ENCODE assay signal across 12 cellular contexts in the genomic region with DNA sequence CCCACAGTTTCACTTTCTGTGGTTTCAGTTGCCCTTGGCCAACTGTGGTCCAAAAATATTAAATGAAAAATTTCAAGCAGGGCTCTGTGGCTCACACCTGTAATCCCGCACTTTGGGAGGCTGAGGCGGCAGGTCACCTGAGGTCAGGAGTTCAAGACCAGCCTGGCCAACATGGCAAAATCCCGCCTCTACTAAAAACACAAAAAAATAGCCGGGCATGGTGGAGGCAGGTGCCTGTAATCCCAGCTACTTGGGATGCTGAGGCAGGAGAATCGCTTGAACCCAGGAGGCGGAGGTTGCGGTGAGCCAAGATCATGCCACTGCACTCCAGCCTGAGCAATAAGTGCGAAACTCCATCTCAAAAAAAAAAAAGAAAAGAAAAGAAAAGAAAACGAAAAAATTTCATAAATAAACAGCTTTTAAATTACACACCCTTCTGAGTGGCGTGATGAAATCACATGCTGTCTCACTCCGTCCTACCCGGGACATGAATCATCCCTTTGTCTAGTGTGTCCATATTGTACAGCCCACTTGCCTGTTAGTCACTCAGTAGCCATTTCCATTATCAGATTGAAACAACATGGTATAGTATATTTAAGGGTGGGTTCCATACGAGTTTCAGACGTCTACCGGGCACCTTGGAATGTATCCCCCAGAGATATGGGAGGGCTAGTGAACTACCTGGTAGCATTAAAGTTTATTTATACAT. TPM values are rescaled to one million over a fixed set of nuclear protein-coding genes. Genes with fewer than 3 reads are reported as not detected.
A peak's percentile ranks its signal among the peaks of the same experiment; 100 is the strongest.
DNase-seq lines count a peak whose midpoint lies in the region; ATAC-seq and TF ChIP-seq lines count a peak whose summit lies in the region.
"Had no signal": no experiment of that assay in that cellular context is flagged by ENCODE, and none has a peak within 500 bp of the region (broad histone marks: within the 10 kb centered on the region; RNA-seq: fewer than 3 reads in every experiment).

No MANE protein-coding gene starts in this region.

- H3K9ac ChIP-seq in fibroblast of lung (ENCODE audit: insufficient read depth, low read length) (no peak overlapping the region), trophoblast cell (ENCODE audit: low read length) (no peak overlapping the region)

- DNase-seq in EL (peak; percentile 92), RKO (ENCODE audit: low spot score) (peak; percentile 93), fibroblast of lung (ENCODE audit: low read depth in 2 of 2) (peak; percentile 88 to 96), trophoblast cell (peak; percentile 63 to 80), Right ventricle myocardium inferior (ENCODE audit: missing footprints) (no peak)
- DNase-seq in naive thymus-derived CD8-positive, alpha-beta T cell, result no peak
- DNase-seq: activated gamma-delta T cell treated with Interleukin-2 at 50 U/mL for 16 hours, DND-41, gastrocnemius medialis, NCI-H2107 had no signal

- H2BK12ac ChIP-seq in trophoblast cell (ENCODE audit: low read length), result no peak overlapping the region

- no CpG with 5 or more reads among the region's 15 CpGs for WGBS in trophoblast cell (ENCODE audit: extremely low coverage, insufficient coverage, insufficient read length)

- no peak overlapping the region for H3K23ac ChIP-seq in trophoblast cell (ENCODE audit: low read length)

- H3K4me1 ChIP-seq in fibroblast of lung (ENCODE audit: control insufficient read depth, extremely low read depth, insufficient read depth, low read length) (peaks cover 14% of the 10 kb centered on the region), trophoblast cell (ENCODE audit: control insufficient read depth in 1 of 2, insufficient read depth in 2 of 2, low read length in 2 of 2) (peaks cover 0 to 4% of the 10 kb centered on the region in 2 experiments)

- POLR2A ChIA-PET in naive thymus-derived CD8-positive, alpha-beta T cell (lab: Charles Lee), result no interaction called here

- H4K8ac ChIP-seq in trophoblast cell (ENCODE audit: low read depth, low read length), result no peak overlapping the region

- H3K36me3 ChIP-seq in fibroblast of lung (ENCODE audit: control insufficient read depth, insufficient read depth, low read length) (no peaks in the 10 kb centered on the region), trophoblast cell (ENCODE audit: control insufficient read depth in 1 of 2, insufficient read depth in 2 of 2, low read length in 2 of 2) (no peaks in the 10 kb centered on the region)
- H3K36me3 ChIP-seq: gastrocnemius medialis had no signal

- ATAC-seq in HG02678 (IDR thresholded peaks at IDR 0.05; ENCODE audit: unreplicated experiment), result no peak
- ATAC-seq in naive thymus-derived CD8-positive, alpha-beta T cell, result no peak
- no peak for ATAC-seq in Right ventricle myocardium inferior
- ATAC-seq in HG03135 (IDR thresholded peaks at IDR 0.05; ENCODE audit: unreplicated experiment), result no peak
- ATAC-seq: gastrocnemius medialis had no signal

- H2AK5ac ChIP-seq in trophoblast cell (ENCODE audit: low read length), result no peak overlapping the region

- no peak overlapping the region for H4K91ac ChIP-seq in trophoblast cell (ENCODE audit: low read depth, low read length)

- H3K79me2 ChIP-seq in fibroblast of lung (ENCODE audit: control insufficient read depth, insufficient read depth, low read length) (peaks cover 42% of the 10 kb centered on the region), trophoblast cell (ENCODE audit: control insufficient read depth, insufficient read depth, low read length, poor library complexity) (no peaks in the 10 kb centered on the region)

- H3K4me3 ChIP-seq in fibroblast of lung (replicated peaks in 1 of 4; ENCODE audit: control extremely low read depth in 1 of 4, insufficient read depth in 1 of 4, low read depth in 3 of 4, low read length in 4 of 4) (no peak overlapping the region), trophoblast cell (ENCODE audit: low read depth, low read length) (no peak overlapping the region)
- H3K4me3 ChIP-seq: gastrocnemius medialis had no signal

- H3K4ac ChIP-seq in trophoblast cell (ENCODE audit: low read depth, low read length), result peak overlapping the region; percentile 50

- no peaks in the 10 kb centered on the region for H3K9me3 ChIP-seq in fibroblast of lung (ENCODE audit: control insufficient read depth, insufficient read depth, low read depth, low read length)
- no peaks in the 10 kb centered on the region for H3K9me3 ChIP-seq in trophoblast cell (ENCODE audit: insufficient read depth, low read depth, low read length)
- H3K9me3 ChIP-seq: gastrocnemius medialis had no signal

- no peak for TF ChIP-seq CTCF in fibroblast of lung (conservative IDR thresholded peaks at IDR 0.05 in 1 of 2, IDR thresholded peaks at IDR 0.05 in 1 of 2; ENCODE audit: low read depth in 1 of 2, low read length in 2 of 2)

- no peak overlapping the region for H3K27ac Mint-ChIP-seq in naive thymus-derived CD8-positive, alpha-beta T cell

- H3K14ac ChIP-seq in trophoblast cell (ENCODE audit: low read length), result no peak overlapping the region

- no peaks in the 10 kb centered on the region for H3K9me3 Mint-ChIP-seq in naive thymus-derived CD8-positive, alpha-beta T cell

- H3K27me3 ChIP-seq in fibroblast of lung (ENCODE audit: control insufficient read depth, insufficient read depth, low read length), result no peaks in the 10 kb centered on the region
- H3K27me3 ChIP-seq in trophoblast cell (ENCODE audit: insufficient read depth, low read length), result no peaks in the 10 kb centered on the region
- H3K27me3 ChIP-seq: gastrocnemius medialis had no signal

- H3K36me3 Mint-ChIP-seq in naive thymus-derived CD8-positive, alpha-beta T cell, result no peaks in the 10 kb centered on the region

- H3K4me1 Mint-ChIP-seq in naive thymus-derived CD8-positive, alpha-beta T cell, result peaks cover 0 to 10% (median under 1%) of the 10 kb centered on the region in 4 donors

- H3K79me1 ChIP-seq in trophoblast cell (ENCODE audit: low read length), result no peaks in the 10 kb centered on the region

- intact Hi-C loops in Right ventricle myocardium inferior (cut with DNase I), result no loop called here

- H3K18ac ChIP-seq in trophoblast cell (ENCODE audit: low read length), result no peak overlapping the region

- no peak overlapping the region for H2AFZ ChIP-seq in fibroblast of lung (ENCODE audit: low read length)
- H2AFZ ChIP-seq in trophoblast cell (ENCODE audit: insufficient read depth, low read length, poor library complexity), result no peak overlapping the region

- no peak overlapping the region for H2BK120ac ChIP-seq in trophoblast cell (ENCODE audit: insufficient read depth, low read length, poor library complexity)

- H3K4me3 Mint-ChIP-seq in naive thymus-derived CD8-positive, alpha-beta T cell, result no peak overlapping the region

- no peak overlapping the region for H2BK5ac ChIP-seq in trophoblast cell (ENCODE audit: low read depth, low read length, poor library complexity)

- H4K12ac ChIP-seq in trophoblast cell (ENCODE audit: low read depth, low read length), result no peak overlapping the region

- peaks cover 0 to 6% (median 4%) of the 10 kb centered on the region in 5 donors for H3K27me3 Mint-ChIP-seq in naive thymus-derived CD8-positive, alpha-beta T cell

- H3K27ac ChIP-seq in fibroblast of lung (ENCODE audit: insufficient read depth, low read length) (peak overlapping the region; percentile 49), trophoblast cell (ENCODE audit: low read depth, low read length) (no peak overlapping the region)
- H3K27ac ChIP-seq: gastrocnemius medialis had no signal

- peak overlapping the region; percentile 1 for H3K4me2 ChIP-seq in fibroblast of lung (ENCODE audit: extremely low read depth, insufficient read depth, low read length)
- no peak overlapping the region for H3K4me2 ChIP-seq in trophoblast cell (ENCODE audit: low read length)

- H4K20me1 ChIP-seq in fibroblast of lung (ENCODE audit: control insufficient read depth, extremely low read depth, insufficient read depth, low read length), result no peaks in the 10 kb centered on the region

RNA-seq across cellular contexts. Expression of gene PTPRK, which starts 11.7 kb away (rescaled TPM):
- total RNA-seq in fibroblast of lung (49.8 and 75.5 TPM in 2 replicates), Right ventricle myocardium inferior (30.1 TPM)
- 19.4 and 20.6 TPM in 2 replicates for polyA plus RNA-seq in fibroblast of lung
- 32.3 and 35.4 TPM in 2 replicates for polyA plus RNA-seq in fibroblast of lung (2012)
- polyA minus RNA-seq in fibroblast of lung (ENCODE audit: low replicate concordance), result 66.1 and 77.3 TPM in 2 replicates
- 15.0 and 15.3 TPM in 2 replicates for polyA plus RNA-seq in trophoblast cell (2013)
- total RNA-seq in naive thymus-derived CD8-positive, alpha-beta T cell, result 1 to 10 TPM; 6.7 to 7.5 TPM
- 1 to 10 TPM; 3.7 to 6.3 (median 6.1) TPM for polyA plus RNA-seq in naive thymus-derived CD8-positive, alpha-beta T cell

Comparison
In these comparisons a context has a peak if more than half of its experiments do, and no peak if none do; other contexts are left out.
1. DNase-seq: peak in EL (single experiment), RKO (single experiment), fibroblast of lung (2 of 2) and trophoblast cell (2 of 2); none in naive thymus-derived CD8-positive, alpha-beta T cell (0 of 10) and Right ventricle myocardium inferior (single experiment).